In genomic region chr3:134374791-134375541, GRCh38 we compare ENCODE assay signal across 1 cellular context.
A peak's percentile ranks its signal among the peaks of the same experiment; 100 is the strongest.
TF ChIP-seq lines count a peak whose summit lies in the region.

No MANE protein-coding gene starts in this region.

TF ChIP-seq in IMR-90, 13 proteins besides CTCF, POLR2A, EP300 and RAD21:
- no peak for TF ChIP-seq MAFK (IDR thresholded peaks at IDR 0.05; ENCODE audit: low read depth, low read length)
- TF ChIP-seq NFE2L2 (IDR thresholded peaks at IDR 0.05; ENCODE audit: low read depth, low read length): peak; percentile 32; the same call in 1 of the 2 replicates
TF ChIP-seq in IMR-90: peak in this region for 1.
